Comparison of ENCODE assay signal across 26 cellular contexts in genomic region chr2:18934886-18935285, GRCh38.
"Had no signal": no experiment of that assay in that cellular context is flagged by ENCODE, and none has a peak within 500 bp of the region (broad histone marks: within the 10 kb centered on the region; RNA-seq: fewer than 3 reads in every experiment).

No MANE protein-coding gene starts in this region.

- H3K4me3 ChIP-seq: dorsolateral prefrontal cortex, gastrocnemius medialis, left lung, neural progenitor cell, prostate gland, sigmoid colon, stomach, thyroid gland, vagina had no signal

- H3K27me3 ChIP-seq: dorsolateral prefrontal cortex, gastrocnemius medialis, left lung, neural progenitor cell, sigmoid colon, stomach, thyroid gland, vagina had no signal

- H3K9me3 Mint-ChIP-seq: neural progenitor cell; stimulated activated effector memory CD8-positive, alpha-beta T cell treated with anti-CD3 and anti-CD28 coated beads, Interleukin-12 subunit alpha, Interleukin-12 subunit beta, amount 100 ng/mL, for 72 hours had no signal

- H3K27me3 Mint-ChIP-seq: naive thymus-derived CD4-positive, alpha-beta T cell had no signal

- H3K79me2 ChIP-seq: parathyroid adenoma had no signal

- H3K36me3 ChIP-seq: gastrocnemius medialis, left lung, neural progenitor cell, prostate gland, sigmoid colon, stomach, thyroid gland, vagina had no signal

- H3K4me1 Mint-ChIP-seq: stimulated activated effector memory CD8-positive, alpha-beta T cell treated with anti-CD3 and anti-CD28 coated beads, Interleukin-12 subunit alpha, Interleukin-12 subunit beta, amount 100 ng/mL, for 72 hours had no signal

- H2AFZ ChIP-seq: neural progenitor cell, parathyroid adenoma had no signal

- H3K27ac Mint-ChIP-seq: naive thymus-derived CD4-positive, alpha-beta T cell; nephron; neural progenitor cell; stimulated activated effector memory CD8-positive, alpha-beta T cell treated with anti-CD3 and anti-CD28 coated beads, Interleukin-12 subunit alpha, Interleukin-12 subunit beta, amount 100 ng/mL, for 72 hours had no signal

- DNase-seq: dorsolateral prefrontal cortex; effector CD4-positive, alpha-beta T cell; gastrocnemius medialis; head of caudate nucleus; kidney; left cardiac atrium; left lung; mesendoderm; midbrain; naive thymus-derived CD4-positive, alpha-beta T cell; right cardiac atrium; sigmoid colon; stimulated activated CD4-positive, alpha-beta T cell treated with anti-CD3 and anti-CD28 coated beads, Interleukin-2, amount 100 ng/mL, for 24 hours; stimulated activated CD4-positive, alpha-beta T cell treated with anti-CD3 and anti-CD28 coated beads, Interleukin-4, amount 100 ng/mL, for 24 hours; stimulated activated naive CD4-positive, alpha-beta T cell treated with Interleukin-2 at 50 U/mL for 16 hours; stomach; thyroid gland; trophoblast cell had no signal

- H3K4me1 ChIP-seq: gastrocnemius medialis, left lung, parathyroid adenoma, prostate gland, stomach, thyroid gland, vagina had no signal

- H3K9ac ChIP-seq: neural progenitor cell, parathyroid adenoma had no signal

- H3K4me2 ChIP-seq: neural progenitor cell had no signal

- H3K27ac ChIP-seq: dorsolateral prefrontal cortex, epithelial cell of prostate, gastrocnemius medialis, left lung, neural progenitor cell, parathyroid adenoma, prostate gland, sigmoid colon, stomach, thyroid gland, vagina had no signal

- H3K9me3 ChIP-seq: gastrocnemius medialis, left lung, prostate gland, sigmoid colon, stomach, thyroid gland, vagina had no signal

- H3K4me3 Mint-ChIP-seq: naive thymus-derived CD4-positive, alpha-beta T cell; nephron; neural progenitor cell; stimulated activated effector memory CD8-positive, alpha-beta T cell treated with anti-CD3 and anti-CD28 coated beads, Interleukin-12 subunit alpha, Interleukin-12 subunit beta, amount 100 ng/mL, for 72 hours had no signal

- H3K36me3 Mint-ChIP-seq: neural progenitor cell; stimulated activated effector memory CD8-positive, alpha-beta T cell treated with anti-CD3 and anti-CD28 coated beads, Interleukin-12 subunit alpha, Interleukin-12 subunit beta, amount 100 ng/mL, for 72 hours had no signal

- ATAC-seq: esophagus mucosa; gastrocnemius medialis; left cardiac atrium; left lung; naive thymus-derived CD4-positive, alpha-beta T cell; right cardiac atrium; stimulated activated effector memory CD8-positive, alpha-beta T cell treated with anti-CD3 and anti-CD28 coated beads, Interleukin-12 subunit alpha, Interleukin-12 subunit beta, amount 100 ng/mL, for 72 hours had no signal
